ENCODE assay signal across 11 cellular contexts in genomic region chr21:33760641-33761103, GRCh38.
A peak's percentile ranks its signal among the peaks of the same experiment; 100 is the strongest.
DNase-seq lines count a peak whose midpoint lies in the region; ATAC-seq and TF ChIP-seq lines count a peak whose summit lies in the region.
"Had no signal": no experiment of that assay in that cellular context is flagged by ENCODE, and none has a peak within 500 bp of the region (broad histone marks: within the 10 kb centered on the region; RNA-seq: fewer than 3 reads in every experiment).

No MANE protein-coding gene starts in this region.

- no peak overlapping the region for H3K9ac ChIP-seq in stomach smooth muscle (ENCODE audit: low read length in 2 of 2)

- H3K9me3 ChIP-seq in adrenal gland (replicated peaks in 1 of 3) (no peaks in the 10 kb centered on the region), stomach smooth muscle (ENCODE audit: control insufficient read depth in 2 of 2, low read length in 2 of 2) (no peaks in the 10 kb centered on the region)

- DNase-seq in GM23338 (ENCODE audit: low spot score) (no peak), adrenal gland (no peak), hepatic stellate cell (ENCODE audit: low spot score) (peak; percentile 27)
- no peak for DNase-seq in NK-92 treated with Interleukin-12 subunit alpha and Interleukin-12 subunit beta, amount 100 ng/mL, for 24 hours (lab: John Stamatoyannopoulos, UW)
- DNase-seq: activated T-cell treated with anti-CD3 and anti-CD28 coated beads for 4 hours, midbrain, T-cell had no signal

- peaks cover under 1% of the 10 kb centered on the region; the same call in 1 of the 2 replicates for H3K36me3 ChIP-seq in GM23338 (ENCODE audit: insufficient read depth)
- H3K36me3 ChIP-seq in adrenal gland (replicated peaks in 1 of 2), result peaks cover 0 to 3% of the 10 kb centered on the region in 2 donors
- H3K36me3 ChIP-seq in stomach smooth muscle (ENCODE audit: control insufficient read depth in 2 of 2, insufficient read depth in 2 of 2, low read length in 2 of 2), result peaks cover 0 to 4% of the 10 kb centered on the region in 2 donors

- H3K4me3 ChIP-seq in GM23338 (no peak overlapping the region), adrenal gland (no peak overlapping the region), stomach smooth muscle (ENCODE audit: low read length in 2 of 2) (no peak overlapping the region)

- no peaks in the 10 kb centered on the region for H3K79me2 ChIP-seq in GM23338 (replicated peaks; ENCODE audit: insufficient read depth)

- no peaks in the 10 kb centered on the region for H3F3A ChIP-seq in GM23338 (replicated peaks; ENCODE audit: low read depth)

- peak overlapping the region; percentile 13; the same call in 1 of the 2 replicates for H3K4me2 ChIP-seq in GM23338

- intact Hi-C loops in adrenal gland (cut with DNase I), result no loop called here

- peak overlapping the region; percentile 61 for H3K27ac Mint-ChIP-seq in GM23338
- H3K27ac Mint-ChIP-seq: T-cell had no signal

- H3K27ac ChIP-seq in GM23338 (ENCODE audit: low read depth) (peak overlapping the region; percentile 4), adrenal gland (peak overlapping the region in 3 of 5 donors; percentile 44 to 75 (median 70)), stomach smooth muscle (ENCODE audit: low read length) (peak overlapping the region; percentile 25)

- H3K27me3 ChIP-seq in GM23338 (ENCODE audit: insufficient read depth) (no peaks in the 10 kb centered on the region), adrenal gland (no peaks in the 10 kb centered on the region), stomach smooth muscle (ENCODE audit: control insufficient read depth in 1 of 2, insufficient read depth in 2 of 2, low read length in 2 of 2) (no peaks in the 10 kb centered on the region)

- 0 out of 2 replicates have a peak, but pooled peaks cover 12% of the 10 kb centered on the region for H4K20me1 ChIP-seq in GM23338 (replicated peaks; ENCODE audit: insufficient read depth)

- H2AFZ ChIP-seq in GM23338, result no peak overlapping the region

- TF ChIP-seq POLR2A in adrenal gland (IDR thresholded peaks at IDR 0.05), result no peak

- H3K36me3 Mint-ChIP-seq in GM23338 (ENCODE audit: low read depth), result peaks cover 9% of the 10 kb centered on the region; the same call in 2 of the 3 replicates
- H3K36me3 Mint-ChIP-seq: T-cell had no signal

- WGBS in adrenal gland, 4 donors, result 54 to 72% (median 68%) methylated on average over 3 of the region's 3 CpGs

- H3K4me3 Mint-ChIP-seq in GM23338, result no peak overlapping the region
- H3K4me3 Mint-ChIP-seq: T-cell had no signal

- H3K9me2 ChIP-seq in GM23338 (ENCODE audit: insufficient read depth), result no peaks in the 10 kb centered on the region; the same call in none of the 2 replicates

- peaks cover 6% of the 10 kb centered on the region for H3K27me3 Mint-ChIP-seq in GM23338 (ENCODE audit: insufficient read depth, low read depth, poor library complexity)
- H3K27me3 Mint-ChIP-seq: T-cell had no signal

- TF ChIP-seq CTCF in GM23338 (conservative IDR thresholded peaks at IDR 0.05; ENCODE audit: low read depth in 2 of 2) (no peak), adrenal gland (IDR thresholded peaks at IDR 0.05) (no peak)

- peaks cover 16% of the 10 kb centered on the region for H3K4me1 Mint-ChIP-seq in GM23338
- H3K4me1 Mint-ChIP-seq: T-cell had no signal

- H3K9me3 Mint-ChIP-seq in GM23338, result no peaks in the 10 kb centered on the region
- H3K9me3 Mint-ChIP-seq: T-cell had no signal

- peaks cover 13% of the 10 kb centered on the region for H3K4me1 ChIP-seq in GM23338 (ENCODE audit: insufficient read depth)
- H3K4me1 ChIP-seq in adrenal gland (replicated peaks in 1 of 2), result peaks cover 12 to 14% of the 10 kb centered on the region in 2 donors
- H3K4me1 ChIP-seq in stomach smooth muscle (ENCODE audit: control insufficient read depth, insufficient read depth, low read length), result peaks cover 4% of the 10 kb centered on the region

- ATAC-seq in GM23338 (no peak), GM21723 (IDR thresholded peaks at IDR 0.05; ENCODE audit: unreplicated experiment) (no peak), GM21447 (IDR thresholded peaks at IDR 0.05; ENCODE audit: unreplicated experiment) (no peak), GM19324 (IDR thresholded peaks at IDR 0.05; ENCODE audit: low FRiP score, unreplicated experiment) (no peak)
- ATAC-seq: T-cell had no signal

TF ChIP-seq in GM23338, 12 proteins besides CTCF, POLR2A, EP300 and RAD21 (continues in another document):
- TF ChIP-seq, protein P1, sequence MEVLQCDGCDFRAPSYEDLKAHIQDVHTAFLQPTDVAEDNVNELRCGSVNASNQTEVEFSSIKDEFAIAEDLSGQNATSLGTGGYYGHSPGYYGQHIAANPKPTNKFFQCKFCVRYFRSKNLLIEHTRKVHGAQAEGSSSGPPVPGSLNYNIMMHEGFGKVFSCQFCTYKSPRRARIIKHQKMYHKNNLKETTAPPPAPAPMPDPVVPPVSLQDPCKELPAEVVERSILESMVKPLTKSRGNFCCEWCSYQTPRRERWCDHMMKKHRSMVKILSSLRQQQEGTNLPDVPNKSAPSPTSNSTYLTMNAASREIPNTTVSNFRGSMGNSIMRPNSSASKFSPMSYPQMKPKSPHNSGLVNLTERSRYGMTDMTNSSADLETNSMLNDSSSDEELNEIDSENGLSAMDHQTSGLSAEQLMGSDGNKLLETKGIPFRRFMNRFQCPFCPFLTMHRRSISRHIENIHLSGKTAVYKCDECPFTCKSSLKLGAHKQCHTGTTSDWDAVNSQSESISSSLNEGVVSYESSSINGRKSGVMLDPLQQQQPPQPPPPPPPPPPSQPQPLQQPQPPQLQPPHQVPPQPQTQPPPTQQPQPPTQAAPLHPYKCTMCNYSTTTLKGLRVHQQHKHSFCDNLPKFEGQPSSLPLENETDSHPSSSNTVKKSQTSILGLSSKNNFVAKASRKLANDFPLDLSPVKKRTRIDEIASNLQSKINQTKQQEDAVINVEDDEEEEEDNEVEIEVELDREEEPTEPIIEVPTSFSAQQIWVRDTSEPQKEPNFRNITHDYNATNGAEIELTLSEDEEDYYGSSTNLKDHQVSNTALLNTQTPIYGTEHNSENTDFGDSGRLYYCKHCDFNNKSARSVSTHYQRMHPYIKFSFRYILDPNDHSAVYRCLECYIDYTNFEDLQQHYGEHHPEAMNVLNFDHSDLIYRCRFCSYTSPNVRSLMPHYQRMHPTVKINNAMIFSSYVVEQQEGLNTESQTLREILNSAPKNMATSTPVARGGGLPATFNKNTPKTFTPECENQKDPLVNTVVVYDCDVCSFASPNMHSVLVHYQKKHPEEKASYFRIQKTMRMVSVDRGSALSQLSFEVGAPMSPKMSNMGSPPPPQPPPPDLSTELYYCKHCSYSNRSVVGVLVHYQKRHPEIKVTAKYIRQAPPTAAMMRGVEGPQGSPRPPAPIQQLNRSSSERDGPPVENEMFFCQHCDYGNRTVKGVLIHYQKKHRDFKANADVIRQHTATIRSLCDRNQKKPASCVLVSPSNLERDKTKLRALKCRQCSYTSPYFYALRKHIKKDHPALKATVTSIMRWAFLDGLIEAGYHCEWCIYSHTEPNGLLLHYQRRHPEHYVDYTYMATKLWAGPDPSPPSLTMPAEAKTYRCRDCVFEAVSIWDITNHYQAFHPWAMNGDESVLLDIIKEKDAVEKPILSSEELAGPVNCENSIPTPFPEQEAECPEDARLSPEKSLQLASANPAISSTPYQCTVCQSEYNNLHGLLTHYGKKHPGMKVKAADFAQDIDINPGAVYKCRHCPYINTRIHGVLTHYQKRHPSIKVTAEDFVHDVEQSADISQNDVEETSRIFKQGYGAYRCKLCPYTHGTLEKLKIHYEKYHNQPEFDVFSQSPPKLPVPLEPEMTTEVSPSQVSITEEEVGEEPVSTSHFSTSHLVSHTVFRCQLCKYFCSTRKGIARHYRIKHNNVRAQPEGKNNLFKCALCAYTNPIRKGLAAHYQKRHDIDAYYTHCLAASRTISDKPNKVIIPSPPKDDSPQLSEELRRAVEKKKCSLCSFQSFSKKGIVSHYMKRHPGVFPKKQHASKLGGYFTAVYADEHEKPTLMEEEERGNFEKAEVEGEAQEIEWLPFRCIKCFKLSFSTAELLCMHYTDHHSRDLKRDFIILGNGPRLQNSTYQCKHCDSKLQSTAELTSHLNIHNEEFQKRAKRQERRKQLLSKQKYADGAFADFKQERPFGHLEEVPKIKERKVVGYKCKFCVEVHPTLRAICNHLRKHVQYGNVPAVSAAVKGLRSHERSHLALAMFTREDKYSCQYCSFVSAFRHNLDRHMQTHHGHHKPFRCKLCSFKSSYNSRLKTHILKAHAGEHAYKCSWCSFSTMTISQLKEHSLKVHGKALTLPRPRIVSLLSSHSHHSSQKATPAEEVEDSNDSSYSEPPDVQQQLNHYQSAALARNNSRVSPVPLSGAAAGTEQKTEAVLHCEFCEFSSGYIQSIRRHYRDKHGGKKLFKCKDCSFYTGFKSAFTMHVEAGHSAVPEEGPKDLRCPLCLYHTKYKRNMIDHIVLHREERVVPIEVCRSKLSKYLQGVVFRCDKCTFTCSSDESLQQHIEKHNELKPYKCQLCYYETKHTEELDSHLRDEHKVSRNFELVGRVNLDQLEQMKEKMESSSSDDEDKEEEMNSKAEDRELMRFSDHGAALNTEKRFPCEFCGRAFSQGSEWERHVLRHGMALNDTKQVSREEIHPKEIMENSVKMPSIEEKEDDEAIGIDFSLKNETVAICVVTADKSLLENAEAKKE (CRISPR knock-in tag; IDR thresholded peaks at IDR 0.05), result no peak
- TF ChIP-seq ETS1 (IDR thresholded peaks at IDR 0.05) (no peak), NANOG (IDR thresholded peaks at IDR 0.05; ENCODE audit: borderline replicate concordance) (no peak)

Comparison
In these comparisons a context has a peak if more than half of its experiments do, and no peak if none do; other contexts are left out.
1. H3K27ac ChIP-seq: peak in every context shown above with its lines; median percentile 70 in adrenal gland; 25 in stomach smooth muscle; 4 in GM23338.